ENCODE assay signal across 9 cellular contexts in the genomic region with DNA sequence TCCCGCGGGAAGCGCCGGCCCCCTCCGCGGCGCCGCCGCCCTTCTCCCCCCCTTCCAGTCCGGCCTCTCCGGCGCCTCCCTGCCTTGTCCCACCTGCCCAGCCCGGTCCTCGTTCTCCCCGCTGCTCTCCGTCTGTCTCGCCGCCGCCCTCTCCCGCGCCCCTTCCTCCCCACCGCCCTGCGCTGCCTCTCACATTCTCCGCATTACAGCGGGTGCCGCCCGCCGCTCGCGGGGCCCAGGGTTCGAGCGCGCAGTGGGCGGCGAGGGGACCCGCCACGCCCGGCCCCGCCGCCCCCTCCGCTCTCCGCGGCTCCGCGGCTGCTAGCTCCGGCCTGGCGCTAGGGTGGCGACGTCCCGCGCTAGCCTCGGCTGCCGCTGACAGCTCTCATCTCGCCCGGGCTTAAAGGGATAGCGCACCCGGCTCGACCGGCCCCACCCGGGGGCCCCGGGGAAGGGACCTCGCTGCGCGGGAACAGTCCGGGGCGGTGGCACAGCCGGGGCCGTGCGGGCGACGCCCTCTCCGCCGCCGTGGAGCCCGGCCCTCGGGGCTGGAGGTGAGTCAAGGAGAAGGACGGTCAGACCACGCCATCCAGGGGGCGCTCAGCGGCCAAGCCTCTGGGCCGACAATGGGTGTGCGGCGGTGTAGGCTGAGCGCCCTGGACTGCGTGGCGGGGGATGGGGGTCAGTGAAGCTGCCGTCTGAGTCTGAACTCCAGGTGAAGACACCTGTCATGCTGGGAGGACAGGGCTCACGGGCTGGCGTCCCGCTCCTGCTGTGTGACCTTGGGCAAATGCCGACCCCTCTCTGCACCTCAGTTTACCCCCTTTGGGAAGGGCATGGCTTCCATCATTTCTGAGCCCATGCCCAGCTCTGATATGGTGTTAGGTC.
DNase-seq lines count a peak whose midpoint lies in the region; ATAC-seq, FAIRE-seq and TF ChIP-seq lines count a peak whose summit lies in the region.
"Had no signal": no experiment of that assay in that cellular context is flagged by ENCODE, and none has a peak within 500 bp of the region (broad histone marks: within the 10 kb centered on the region; RNA-seq: fewer than 3 reads in every experiment).

No MANE protein-coding gene starts in this region.

- TF ChIP-seq POLR2A in sigmoid colon (IDR thresholded peaks at IDR 0.05), result no peak

- WGBS in sigmoid colon, 2 donors, result 1 to 2% methylated on average over 91 of the region's 91 CpGs

- H3K9me2 ChIP-seq in PC-3 (replicated peaks; ENCODE audit: low read length), result no peaks in the 10 kb centered on the region

- no peaks in the 10 kb centered on the region for H3K4me1 ChIP-seq in PC-3 (ENCODE audit: insufficient read depth, low read length)
- H3K4me1 ChIP-seq in sigmoid colon, result peaks cover 0 to 23% (median 21%) of the 10 kb centered on the region in 4 donors

- FAIRE-seq in RCC 7860 (lab: Jason Lieb, UNC), result no peak
- FAIRE-seq: G401.6 had no signal

- POLR2A ChIA-PET in PC-3 (lab: Charles Lee; ENCODE audit: unreplicated experiment), result no interaction called here

- CTCF ChIA-PET in PC-3 (lab: Charles Lee), result no interaction called here

- DNase-seq in NCI-H345 (lab: John Stamatoyannopoulos, UW) (peak; percentile 57), NCI-H345 treated with DMSO at 0.1 percent for 48 hours (lab: John Stamatoyannopoulos, UW; ENCODE audit: unreplicated experiment) (no peak), PC-3 (peak; percentile 9), foreskin fibroblast (peak in 1 of 2 donors; percentile 20), sigmoid colon (no peak), RCC 7860 (ENCODE audit: low spot score) (no peak)

- BruUV-seq in PC-3 (replicated peaks; lab: Mats Ljungman, UMichigan), result no TSS peak

- H3K79me2 ChIP-seq in PC-3 (ENCODE audit: low read length), result no peaks in the 10 kb centered on the region

- no peaks in the 10 kb centered on the region for H4K20me1 ChIP-seq in PC-3 (ENCODE audit: low read length)

- no peak overlapping the region for H2AFZ ChIP-seq in PC-3 (ENCODE audit: low read length)

- H3K27me3 ChIP-seq in PC-3 (ENCODE audit: low read length) (peaks cover 30% of the 10 kb centered on the region), sigmoid colon (peaks cover 24 to 68% (median 32%) of the 10 kb centered on the region in 3 donors)

- intact Hi-C loops in PC-3 (cut with micrococcal nuclease) (no loop called here), sigmoid colon (cut with DNase I) (loop anchor here (5.0 kb wide), 1 partner anchor 188 kb away; a partner anchor contains a TSS)

- ATAC-seq in PC-3, result peak; percentile 38
- no peak for ATAC-seq in HG03378 (IDR thresholded peaks at IDR 0.05; ENCODE audit: unreplicated experiment)
- ATAC-seq in GM19395 (IDR thresholded peaks at IDR 0.05; ENCODE audit: unreplicated experiment), result no peak

- no peak overlapping the region for H3K27ac ChIP-seq in PC-3 (ENCODE audit: low read length)
- no peak overlapping the region for H3K27ac ChIP-seq in sigmoid colon

- H3K4me3 ChIP-seq in PC-3 (ENCODE audit: low read length) (peak overlapping the region; percentile 43; the same call in 1 of the 2 replicates), foreskin fibroblast (ENCODE audit: low read depth in 1 of 2, low read length in 2 of 2) (no peak overlapping the region), sigmoid colon (peak overlapping the region in 3 of 4 donors; percentile 23 to 44 (median 41))

- TF ChIP-seq CTCF in PC-3 (conservative IDR thresholded peaks at IDR 0.05; ENCODE audit: low read depth, low read length) (peak; percentile 43), foreskin fibroblast (IDR thresholded peaks at IDR 0.05; ENCODE audit: low read depth, low read length) (peak; percentile 11), sigmoid colon (IDR thresholded peaks at IDR 0.05) (no peak)

- H3K9ac ChIP-seq in PC-3 (ENCODE audit: low read length), result no peak overlapping the region

- H3K36me3 ChIP-seq in PC-3 (ENCODE audit: low read depth, low read length) (no peaks in the 10 kb centered on the region), sigmoid colon (no peaks in the 10 kb centered on the region)

- TF ChIP-seq EP300 in sigmoid colon (IDR thresholded peaks at IDR 0.05), result no peak

- no peaks in the 10 kb centered on the region for H3F3A ChIP-seq in PC-3 (ENCODE audit: low read length, unreplicated experiment)

- no peaks in the 10 kb centered on the region for H3K9me3 ChIP-seq in PC-3 (ENCODE audit: low read length)
- H3K9me3 ChIP-seq in sigmoid colon, result no peaks in the 10 kb centered on the region

- peak overlapping the region; percentile 49; the same call in 1 of the 2 replicates for H3K4me2 ChIP-seq in PC-3 (ENCODE audit: low read length)

Comparison
In these comparisons a context has a peak if more than half of its experiments do, and no peak if none do; other contexts are left out.
1. DNase-seq: peak in NCI-H345 (single experiment) and PC-3 (single experiment); none in NCI-H345 treated with DMSO at 0.1 percent for 48 hours (single experiment), sigmoid colon (single experiment) and RCC 7860 (single experiment).
2. H3K4me3 ChIP-seq: peak in PC-3 (single experiment) and sigmoid colon (3 of 4); none in foreskin fibroblast (0 of 2).
3. CTCF ChIP-seq: peak in PC-3 (single experiment) and foreskin fibroblast (single experiment); none in sigmoid colon (0 of 4).